16 cellular contexts compared by ENCODE assay signal in genomic region chr1:30915491-30916230, GRCh38. TPM values are rescaled to one million over a fixed set of nuclear protein-coding genes. Genes with fewer than 3 reads are reported as not detected.
DNase-seq lines count a peak whose midpoint lies in the region; ATAC-seq and TF ChIP-seq lines count a peak whose summit lies in the region.
"Had no signal": no experiment of that assay in that cellular context is flagged by ENCODE, and none has a peak within 500 bp of the region (broad histone marks: within the 10 kb centered on the region; RNA-seq: fewer than 3 reads in every experiment).

No MANE protein-coding gene starts in this region.

- H3K4me3 ChIP-seq in RWPE2 (ENCODE audit: severe bottlenecking) (no peak overlapping the region), transverse colon (no peak overlapping the region), HAP-1 (no peak overlapping the region)
- H3K4me3 ChIP-seq: SJSA1 had no signal

- TF ChIP-seq POLR2A in transverse colon (IDR thresholded peaks at IDR 0.05) = no peak

- DNase-seq in RWPE2 (ENCODE audit: low spot score) (peak; percentile 36), neural crest cell (ENCODE audit: low read depth, low spot score) (no peak), transverse colon (peak; percentile 5), GM10248 (ENCODE audit: extremely low spot score) (no peak), HAP-1 (ENCODE audit: low spot score in 2 of 2) (no peak), 8988T (no peak)
- DNase-seq: DMS 273 treated with DMSO at 0.1 percent for 48 hours, KBM-7, NCI-H1048, NCI-H2107, NCI-H226, NCI-H526, OCI-M1, RPMI8226 had no signal

- H3K36me3 ChIP-seq in RWPE2 (ENCODE audit: low read depth) (no peaks in the 10 kb centered on the region), transverse colon (no peaks in the 10 kb centered on the region), HAP-1 (replicated peaks) (no peaks in the 10 kb centered on the region)
- H3K36me3 ChIP-seq: SJSA1 had no signal

- no peaks in the 10 kb centered on the region for H3K27me3 Mint-ChIP-seq in dendritic cell treated with granulocyte-macrophage colony-stimulating factor and Interleukin-4, amounts not matched to agents 40 ng/mL and 50 ng/mL, for 4 days
- no peaks in the 10 kb centered on the region for H3K27me3 Mint-ChIP-seq in neural crest cell (ENCODE audit: low read depth)

- H3K4me1 Mint-ChIP-seq in dendritic cell treated with granulocyte-macrophage colony-stimulating factor and Interleukin-4, amounts not matched to agents 40 ng/mL and 50 ng/mL, for 4 days (ENCODE audit: low read depth) = peaks cover 67% of the 10 kb centered on the region
- H3K4me1 Mint-ChIP-seq in neural crest cell = peaks cover 29% of the 10 kb centered on the region

- intact Hi-C loops in dendritic cell treated with granulocyte-macrophage colony-stimulating factor and Interleukin-4, amounts not matched to agents 40 ng/mL and 50 ng/mL, for 4 days (cut with micrococcal nuclease) = loop anchor here (10.0 kb wide), 2 partner anchors 71 to 1681 kb away; partner anchors contain the start of genes MECR and PTPRU
- intact Hi-C loops in transverse colon (cut with DNase I; ENCODE audit: low total_unique reads) = no loop called here

- H3K4me1 ChIP-seq in RWPE2 (ENCODE audit: insufficient read depth, poor library complexity, severe bottlenecking) (no peaks in the 10 kb centered on the region), transverse colon (peaks cover 0 to 5% (median 1%) of the 10 kb centered on the region in 4 donors), HAP-1 (peaks cover 4% of the 10 kb centered on the region; the same call in 1 of the 2 replicates)

- TF ChIP-seq CTCF in RWPE2 (IDR thresholded peaks at IDR 0.05; ENCODE audit: poor library complexity, severe bottlenecking) = no peak
- no peak for TF ChIP-seq CTCF in neural crest cell (conservative IDR thresholded peaks at IDR 0.05)
- no peak for TF ChIP-seq CTCF in transverse colon (IDR thresholded peaks at IDR 0.05)
- no peak for TF ChIP-seq CTCF in GM10248 (IDR thresholded peaks at IDR 0.05; ENCODE audit: control extremely low read depth, extremely low read depth, low read depth, missing control alignments)

- H3K36me3 Mint-ChIP-seq in dendritic cell treated with granulocyte-macrophage colony-stimulating factor and Interleukin-4, amounts not matched to agents 40 ng/mL and 50 ng/mL, for 4 days (ENCODE audit: low read depth) = no peaks in the 10 kb centered on the region
- H3K36me3 Mint-ChIP-seq in neural crest cell (ENCODE audit: low read depth) = no peaks in the 10 kb centered on the region

- no peak overlapping the region for H3K4me3 Mint-ChIP-seq in dendritic cell treated with granulocyte-macrophage colony-stimulating factor and Interleukin-4, amounts not matched to agents 40 ng/mL and 50 ng/mL, for 4 days
- H3K4me3 Mint-ChIP-seq in neural crest cell = no peak overlapping the region

- H3K27me3 ChIP-seq in RWPE2 (ENCODE audit: insufficient read depth, poor library complexity, severe bottlenecking) = no peaks in the 10 kb centered on the region
- no peaks in the 10 kb centered on the region for H3K27me3 ChIP-seq in transverse colon
- H3K27me3 ChIP-seq in HAP-1 (ENCODE audit: low read depth) = no peaks in the 10 kb centered on the region
- H3K27me3 ChIP-seq: SJSA1 had no signal

- CTCF ChIA-PET in GM10248 (lab: Yijun Ruan, JAX) = interaction anchor here (0.9 to 8.7 kb wide), 5 partner anchors 9 to 136 kb away, joined by 3 to 246 read pairs (median 15); no protein-coding TSS in a partner anchor

- WGBS in transverse colon (ENCODE audit: low coverage in 1 of 2), 2 donors = 85 to 100% methylated on average over 1 to 11 of the region's 13 CpGs

- no peak overlapping the region for H3K27ac ChIP-seq in RWPE2 (ENCODE audit: poor library complexity, severe bottlenecking)
- no peak overlapping the region for H3K27ac ChIP-seq in transverse colon
- H3K27ac ChIP-seq: SJSA1 had no signal

- POLR2A ChIA-PET in GM10248 (lab: Yijun Ruan, JAX) = no interaction called here

- in situ Hi-C loops in transverse colon (cut with MboI; ENCODE audit: low pct_ligation_motif_present in 1 of 4, low pct_unique_long_range_greater_than_20kb in 1 of 4, low sequenced_read_pairs in 3 of 4) (loop anchor here in 2 of 4 donors (10.0 kb wide), 2 partner anchors 191 to 201 kb away; partner anchors contain the start of gene MATN1 (in 1 of the 2)), HAP-1 (cut with MboI; ENCODE audit: low sequenced_read_pairs) (loop anchor here (25.0 kb wide), 1 partner anchor 1678 kb away; the partner anchor contains the start of genes MECR and PTPRU)

- TF ChIP-seq EP300 in transverse colon (IDR thresholded peaks at IDR 0.05; ENCODE audit: low read depth) = no peak

- no peaks in the 10 kb centered on the region for H3K9me3 Mint-ChIP-seq in dendritic cell treated with granulocyte-macrophage colony-stimulating factor and Interleukin-4, amounts not matched to agents 40 ng/mL and 50 ng/mL, for 4 days
- H3K9me3 Mint-ChIP-seq in neural crest cell = no peaks in the 10 kb centered on the region

- H3K27ac Mint-ChIP-seq in dendritic cell treated with granulocyte-macrophage colony-stimulating factor and Interleukin-4, amounts not matched to agents 40 ng/mL and 50 ng/mL, for 4 days = peak overlapping the region; percentile 97
- H3K27ac Mint-ChIP-seq in neural crest cell (ENCODE audit: unreplicated experiment) = peak overlapping the region; percentile 67

- H3K9me3 ChIP-seq in RWPE2 (ENCODE audit: severe bottlenecking) (no peaks in the 10 kb centered on the region), transverse colon (no peaks in the 10 kb centered on the region), HAP-1 (no peaks in the 10 kb centered on the region)
- H3K9me3 ChIP-seq: SJSA1 had no signal

- ATAC-seq in RWPE2 (ENCODE audit: low read depth) = no peak

RNA-seq across cellular contexts. Expression of gene SDC3, which starts 7.1 kb away (rescaled TPM):
- total RNA-seq in neural crest cell (116 and 129 TPM in 2 replicates), transverse colon (10 to 100 TPM in 3 of 4 donors, 1 to 10 TPM in 1; 7.9 to 35.4 (median 10.1) TPM)

Comparison
In these comparisons a context has a peak if more than half of its experiments do, and no peak if none do; other contexts are left out.
1. DNase-seq: peak in RWPE2 (single experiment) and transverse colon (single experiment); none in neural crest cell (single experiment), GM10248 (single experiment), HAP-1 (0 of 2) and 8988T (single experiment).